Comparison of ENCODE assay signal across 11 cellular contexts in genomic region chr10:88999629-89000028, GRCh38. TPM values are rescaled to one million over a fixed set of nuclear protein-coding genes. Genes with fewer than 3 reads are reported as not detected.
DNase-seq lines count a peak whose midpoint lies in the region; TF ChIP-seq lines count a peak whose summit lies in the region.
"Had no signal": no experiment of that assay in that cellular context is flagged by ENCODE, and none has a peak within 500 bp of the region (broad histone marks: within the 10 kb centered on the region; RNA-seq: fewer than 3 reads in every experiment).

No MANE protein-coding gene starts in this region.

- peaks cover 79 to 95% (median 91%) of the 10 kb centered on the region in 3 donors for H3K4me1 Mint-ChIP-seq in CD8-positive, alpha-beta memory T cell
- peaks cover 15% of the 10 kb centered on the region for H3K4me1 Mint-ChIP-seq in mesothelial cell of epicardium

- H3K4me3 ChIP-seq in CD8-positive, alpha-beta memory T cell (ENCODE audit: low read length) = no peak overlapping the region
- H3K4me3 ChIP-seq in epithelial cell of esophagus (ENCODE audit: low read length) (no peak overlapping the region), sigmoid colon (peak overlapping the region in 2 of 4 donors; percentile 3 to 11)

- H3K27ac Mint-ChIP-seq in CD8-positive, alpha-beta memory T cell = peak overlapping the region; percentile 57 to 97 (median 94)
- H3K27ac Mint-ChIP-seq in mesothelial cell of epicardium = no peak overlapping the region
- H3K27ac Mint-ChIP-seq: nephron progenitor cell had no signal

- TF ChIP-seq CTCF in epithelial cell of esophagus (IDR thresholded peaks at IDR 0.05; ENCODE audit: insufficient read depth, low read depth, low read length, missing control alignments) (no peak), sigmoid colon (IDR thresholded peaks at IDR 0.05) (no peak), mesothelial cell of epicardium (IDR thresholded peaks at IDR 0.05; ENCODE audit: unreplicated experiment) (no peak)

- 67 to 84% methylated on average over 1 of the region's 1 CpG for WGBS in sigmoid colon, 2 donors

- no peaks in the 10 kb centered on the region for H3K9me3 ChIP-seq in CD8-positive, alpha-beta memory T cell (ENCODE audit: low read length)
- no peaks in the 10 kb centered on the region for H3K9me3 ChIP-seq in sigmoid colon

- peaks cover 1 to 19% (median 5%) of the 10 kb centered on the region in 3 donors for H3K36me3 Mint-ChIP-seq in CD8-positive, alpha-beta memory T cell
- no peaks in the 10 kb centered on the region for H3K36me3 Mint-ChIP-seq in mesothelial cell of epicardium

- intact Hi-C loops in sigmoid colon (cut with DNase I) = no loop called here

- CTCF ChIA-PET in CD8-positive, alpha-beta memory T cell (lab: Charles Lee) = no interaction called here

- H3K4me3 Mint-ChIP-seq in CD8-positive, alpha-beta memory T cell = peak overlapping the region; percentile 81 to 94 (median 86)
- no peak overlapping the region for H3K4me3 Mint-ChIP-seq in mesothelial cell of epicardium
- H3K4me3 Mint-ChIP-seq: nephron progenitor cell had no signal

- no peaks in the 10 kb centered on the region for H3K27me3 ChIP-seq in CD8-positive, alpha-beta memory T cell (ENCODE audit: insufficient read depth, low read length, poor library complexity, severe bottlenecking)
- H3K27me3 ChIP-seq in sigmoid colon = no peaks in the 10 kb centered on the region

- H3K36me3 ChIP-seq in CD8-positive, alpha-beta memory T cell (ENCODE audit: insufficient read depth, low read length) = peaks cover 5% of the 10 kb centered on the region
- H3K36me3 ChIP-seq in sigmoid colon = peaks cover 0 to 11% (median 0%) of the 10 kb centered on the region in 4 donors

- TF ChIP-seq POLR2A in sigmoid colon (IDR thresholded peaks at IDR 0.05) = no peak

- peak overlapping the region; percentile 38 for H3K27ac ChIP-seq in CD8-positive, alpha-beta memory T cell (ENCODE audit: low read depth, low read length)
- peak overlapping the region; percentile 25 to 62 (median 44) for H3K27ac ChIP-seq in sigmoid colon

- H3K4me1 ChIP-seq in CD8-positive, alpha-beta memory T cell (ENCODE audit: insufficient read depth, low read length) = peaks cover 64% of the 10 kb centered on the region
- peaks cover 0 to 25% (median 12%) of the 10 kb centered on the region in 4 donors for H3K4me1 ChIP-seq in sigmoid colon

- DNase-seq in CD8-positive, alpha-beta memory T cell = no peak
- DNase-seq in NCI-H226 (peak; percentile 23), epithelial cell of esophagus (ENCODE audit: low read depth) (peak; percentile 15), sigmoid colon (no peak), SK-N-DZ (ENCODE audit: low spot score) (no peak), NCI-H524 treated with DMSO at 0.1 percent for 48 hours (lab: John Stamatoyannopoulos, UW) (no peak), HuH-7 (ENCODE audit: low spot score) (no peak), mesothelial cell of epicardium (ENCODE audit: low spot score in 2 of 2, unreplicated experiment in 2 of 2) (no peak)
- DNase-seq: DMS 273 treated with DMSO at 0.1 percent for 48 hours, NCI-H748 treated with DMSO at 0.1 percent for 48 hours, nephron progenitor cell had no signal

- no peak for TF ChIP-seq EP300 in sigmoid colon (IDR thresholded peaks at IDR 0.05)

- no peaks in the 10 kb centered on the region for H3K27me3 Mint-ChIP-seq in CD8-positive, alpha-beta memory T cell
- no peaks in the 10 kb centered on the region for H3K27me3 Mint-ChIP-seq in mesothelial cell of epicardium (ENCODE audit: low read depth)

- POLR2A ChIA-PET in CD8-positive, alpha-beta memory T cell (lab: Charles Lee) = interaction anchor here (0.6 kb wide), 1 partner anchor 62 kb away, joined by 3 read pairs; no protein-coding TSS in a partner anchor

- no peaks in the 10 kb centered on the region for H3K9me3 Mint-ChIP-seq in CD8-positive, alpha-beta memory T cell
- H3K9me3 Mint-ChIP-seq in mesothelial cell of epicardium = no peaks in the 10 kb centered on the region
- H3K9me3 Mint-ChIP-seq: nephron progenitor cell had no signal

RNA-seq across cellular contexts. Expression of gene FAS, which starts 9.0 kb away (rescaled TPM):
- 10 to 100 TPM; 77.9 to 78.5 TPM for total RNA-seq in CD8-positive, alpha-beta memory T cell
- polyA plus RNA-seq in CD8-positive, alpha-beta memory T cell = 41.6 TPM
- total RNA-seq in sigmoid colon (10 to 100 TPM; 14.3 to 44.6 (median 22.1) TPM), mesothelial cell of epicardium (6.1 to 6.8 TPM (median 6.3 TPM) in 3 replicates)
- polyA plus RNA-seq in sigmoid colon = 10 to 100 TPM in 2 of 3 donors, 1 to 10 TPM in 1; 7.6 to 18.8 (median 11.4) TPM
- polyA plus RNA-seq in SK-N-DZ (2014; cell fraction: cytosol; rRNA removed) = 0.22 and 1.0 TPM in 2 replicates
- 0.96 and 2.4 TPM in 2 replicates for polyA plus RNA-seq in SK-N-DZ (2014; cell fraction: nucleus; rRNA removed)

RNA-seq across cellular contexts. Expression of gene ACTA2, which starts 47.1 kb away (rescaled TPM):
- total RNA-seq in CD8-positive, alpha-beta memory T cell = 10 to 100 TPM; 35.0 to 37.1 TPM
- polyA plus RNA-seq in CD8-positive, alpha-beta memory T cell = 24.4 TPM
- total RNA-seq in sigmoid colon (1,000 to 10,000 TPM; 2,072 to 5,444 (median 3,070) TPM), mesothelial cell of epicardium (126 to 133 TPM (median 126 TPM) in 3 replicates)
- 100 to 1,000 TPM in 1 of 3 donors, 10 to 100 TPM in 2; 43.7 to 237 (median 78.1) TPM for polyA plus RNA-seq in sigmoid colon
- polyA plus RNA-seq in SK-N-DZ (2014; cell fraction: cytosol; rRNA removed) = not detected in 2 replicates
- polyA plus RNA-seq in SK-N-DZ (2014; cell fraction: nucleus; rRNA removed) = not detected in 2 replicates

Comparison
In these comparisons a context has a peak if more than half of its experiments do, and no peak if none do; other contexts are left out.
1. DNase-seq: peak in NCI-H226 (single experiment) and epithelial cell of esophagus (single experiment); none in CD8-positive, alpha-beta memory T cell (0 of 5), sigmoid colon (single experiment), SK-N-DZ (single experiment), NCI-H524 treated with DMSO at 0.1 percent for 48 hours (single experiment), HuH-7 (single experiment) and mesothelial cell of epicardium (0 of 2).
2. RNA of gene ACTA2, which starts 47.1 kb away (total RNA-seq): 2,072 to 5,444 TPM in sigmoid colon; 126 to 133 TPM in mesothelial cell of epicardium and 35.0 to 37.1 TPM in CD8-positive, alpha-beta memory T cell; every median in the first group is over 10 times any median in the second.